33 cellular contexts compared by ENCODE assay signal in the genomic region with DNA sequence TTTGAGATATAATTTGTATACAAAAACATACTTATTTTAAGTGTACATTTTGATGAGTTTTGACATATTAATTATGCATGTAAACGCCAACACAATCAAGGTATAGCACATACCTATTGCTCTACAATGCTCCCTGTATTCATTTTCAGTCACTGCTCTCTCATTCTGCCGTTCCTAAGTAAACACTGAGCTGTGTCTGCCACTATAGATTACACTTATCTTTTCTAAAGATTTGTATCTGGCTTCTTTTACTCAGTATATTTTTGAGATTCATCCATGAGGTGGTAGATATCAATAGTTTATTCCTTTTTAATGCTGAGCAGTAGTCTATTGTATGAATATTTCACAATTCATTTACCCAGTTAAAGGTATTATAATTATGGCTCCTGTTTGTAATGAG.
"Had no signal": no experiment of that assay in that cellular context is flagged by ENCODE, and none has a peak within 500 bp of the region (broad histone marks: within the 10 kb centered on the region; RNA-seq: fewer than 3 reads in every experiment).

No MANE protein-coding gene starts in this region.

- DNase-seq: activated effector memory CD4-positive, alpha-beta T cell treated with anti-CD3 and anti-CD28 coated beads, Interleukin-2, amount 50 U/mL, for 16 hours; activated effector memory CD4-positive, alpha-beta T cell treated with Interleukin-2 at 50 U/mL for 16 hours; activated gamma-delta T cell; activated gamma-delta T cell treated with Interleukin-2 at 50 U/mL for 16 hours; activated naive CD4-positive, alpha-beta T cell; activated naive CD4-positive, alpha-beta T cell treated with anti-CD3 and anti-CD28 coated beads for 36 hours; activated naive CD4-positive, alpha-beta T cell treated with anti-CD3 and anti-CD28 coated beads, Interleukin-2, amount 10 ng/mL, durations not matched to agents 7 days and 5 days; activated naive CD4-positive, alpha-beta T cell treated with anti-CD3 and anti-CD28 coated beads, Interleukin-2, amount 50 U/mL, for 16 hours; activated naive CD4-positive, alpha-beta T cell treated with Interleukin-2 at 50 U/mL for 16 hours; activated naive CD8-positive, alpha-beta T cell treated with anti-CD3 and anti-CD28 coated beads for 36 hours; activated naive CD8-positive, alpha-beta T cell treated with anti-CD3 and anti-CD28 coated beads, Interleukin-2, amount 10 ng/mL, durations not matched to agents 7 days and 5 days; activated naive CD8-positive, alpha-beta T cell treated with anti-CD3 and anti-CD28 coated beads, Interleukin-2, amount 50 U/mL, for 24 hours; activated T-cell treated with anti-CD3 and anti-CD28 coated beads, Interleukin-2, amount 50 U/mL, for 24 hours; activated T-cell treated with anti-CD3 and anti-CD28 coated beads, Interleukin-2, amount 50 U/mL, for 4 hours; activated T-cell treated with anti-CD3 and anti-CD28 coated beads, Interleukin-2, amount 50 U/mL, for 48 hours; activated T-cell treated with anti-CD3 and anti-CD28 coated beads, Interleukin-2, amount 50 U/mL, for 72 hours; adrenal gland; amniotic stem cell; amygdala; anterior cingulate cortex; aorta; body of pancreas; brain microvascular endothelial cell; caudate nucleus; central memory CD4-positive, alpha-beta T cell; cerebellar nuclear complex had no signal

- H3K4me1 ChIP-seq: adrenal gland, ascending aorta, body of pancreas, breast epithelium had no signal

- H3K27me3 ChIP-seq: adrenal gland, ascending aorta, body of pancreas, brain microvascular endothelial cell, breast epithelium, cardiac muscle cell had no signal

- H3K4me3 ChIP-seq: adrenal gland, ascending aorta, body of pancreas, breast epithelium, cardiac muscle cell had no signal

- ATAC-seq: activated naive CD4-positive, alpha-beta T cell treated with anti-CD3 and anti-CD28 coated beads, Interleukin-2, amount 50 U/mL, for 72 hours; activated naive CD8-positive, alpha-beta T cell treated with anti-CD3 and anti-CD28 coated beads, Interleukin-2, amount 50 U/mL, for 24 hours; activated T-cell treated with anti-CD3 and anti-CD28 coated beads, Interleukin-2, amount 50 U/mL, for 4 hours; activated T-cell treated with anti-CD3 and anti-CD28 coated beads, Interleukin-2, amount 50 U/mL, for 72 hours; activated T-helper 17 cell treated with anti-CD3 and anti-CD28 coated beads, Interleukin-2, amount 50 U/mL, for 72 hours; body of pancreas had no signal

- H3K27ac ChIP-seq: adrenal gland, ascending aorta, body of pancreas, brain microvascular endothelial cell, breast epithelium, cardiac muscle cell had no signal

- FAIRE-seq: astrocyte, bronchial epithelial cell had no signal

- H3K9me3 ChIP-seq: adrenal gland, ascending aorta, body of pancreas, breast epithelium had no signal
